Comparison of ENCODE assay signal across 14 cellular contexts in genomic region chr1:203299180-203299579, GRCh38. TPM values are rescaled to one million over a fixed set of nuclear protein-coding genes. Genes with fewer than 3 reads are reported as not detected.
DNase-seq lines count a peak whose midpoint lies in the region; ATAC-seq, FAIRE-seq and TF ChIP-seq lines count a peak whose summit lies in the region.
"Had no signal": no experiment of that assay in that cellular context is flagged by ENCODE, and none has a peak within 500 bp of the region (broad histone marks: within the 10 kb centered on the region; RNA-seq: fewer than 3 reads in every experiment).

No MANE protein-coding gene starts in this region.

- no peak for TF ChIP-seq EP300 in esophagus muscularis mucosa (IDR thresholded peaks at IDR 0.05)

- no peaks in the 10 kb centered on the region for H3K27me3 ChIP-seq in psoas muscle (ENCODE audit: insufficient read depth in 3 of 3, low read length in 2 of 3)
- no peaks in the 10 kb centered on the region for H3K27me3 ChIP-seq in esophagus muscularis mucosa
- H3K27me3 ChIP-seq in left lung: peaks cover 0 to 3% of the 10 kb centered on the region in 2 donors
- H3K27me3 ChIP-seq: upper lobe of left lung had no signal

- H3K27ac ChIP-seq in psoas muscle: peak overlapping the region; percentile 39
- H3K27ac ChIP-seq in esophagus muscularis mucosa (replicated peaks in 1 of 4): no peak overlapping the region
- no peak overlapping the region for H3K27ac ChIP-seq in left lung
- H3K27ac ChIP-seq: brain microvascular endothelial cell, upper lobe of left lung had no signal

- TF ChIP-seq CTCF in psoas muscle (IDR thresholded peaks at IDR 0.05) (no peak), esophagus muscularis mucosa (IDR thresholded peaks at IDR 0.05) (no peak), left lung (IDR thresholded peaks at IDR 0.05) (no peak)

- peaks cover 3% of the 10 kb centered on the region for H3K4me1 ChIP-seq in psoas muscle
- peaks cover 1 to 8% (median 4%) of the 10 kb centered on the region in 4 donors for H3K4me1 ChIP-seq in esophagus muscularis mucosa
- H3K4me1 ChIP-seq in left lung: peaks cover 0 to 20% of the 10 kb centered on the region in 2 donors

- H3K36me3 ChIP-seq in psoas muscle (ENCODE audit: insufficient read depth in 1 of 2, low read depth in 1 of 2) (no peaks in the 10 kb centered on the region), esophagus muscularis mucosa (no peaks in the 10 kb centered on the region), left lung (no peaks in the 10 kb centered on the region)
- H3K36me3 ChIP-seq: brain microvascular endothelial cell, upper lobe of left lung had no signal

- FAIRE-seq in GM18507 (lab: Jason Lieb, UNC): peak; percentile 71
- FAIRE-seq: K562 had no signal

- no peaks in the 10 kb centered on the region for H3K9me3 ChIP-seq in psoas muscle
- H3K9me3 ChIP-seq in esophagus muscularis mucosa: no peaks in the 10 kb centered on the region
- H3K9me3 ChIP-seq in left lung: no peaks in the 10 kb centered on the region
- H3K9me3 ChIP-seq: upper lobe of left lung had no signal

- ATAC-seq in GM21723 (IDR thresholded peaks at IDR 0.05; ENCODE audit: unreplicated experiment) (peak; percentile 49), psoas muscle (peak in 3 of 4 donors; percentile 24 to 59 (median 41)), left lung (no peak)
- ATAC-seq: K562, WTC11 had no signal

- intact Hi-C loops in psoas muscle (cut with DNase I) (no loop called here), esophagus muscularis mucosa (cut with DNase I) (no loop called here), left lung (cut with DNase I) (no loop called here)

- DNase-seq in GM18507 (ENCODE audit: extremely low spot score, insufficient read length, low read depth): no peak
- DNase-seq in NCI-H1092 treated with DMSO at 0.1 percent for 48 hours (lab: John Stamatoyannopoulos, UW): peak; percentile 82
- DNase-seq in psoas muscle: no peak
- DNase-seq in esophagus muscularis mucosa (ENCODE audit: extremely low spot score): no peak
- DNase-seq in HT-29 (ENCODE audit: low spot score): no peak
- DNase-seq in left lung: no peak
- DNase-seq: brain microvascular endothelial cell, midbrain, NCI-H2171 treated with DMSO at 0.1 percent for 48 hours, Right ventricle myocardium superior, upper lobe of left lung had no signal

- 42 to 53% (median 48%) methylated on average over 4 of the region's 4 CpGs for WGBS in psoas muscle, 3 donors
- WGBS in esophagus muscularis mucosa: 86% methylated on average over 4 of the region's 4 CpGs

- no peak for TF ChIP-seq POLR2A in esophagus muscularis mucosa (IDR thresholded peaks at IDR 0.05; ENCODE audit: low read depth)

- H3K4me3 ChIP-seq in psoas muscle: no peak overlapping the region
- no peak overlapping the region for H3K4me3 ChIP-seq in esophagus muscularis mucosa
- H3K4me3 ChIP-seq in left lung: no peak overlapping the region
- H3K4me3 ChIP-seq: K562, upper lobe of left lung had no signal

RNA-seq across cellular contexts. Expression of gene BTG2, which starts 6.1 kb away (rescaled TPM):
- total RNA-seq in psoas muscle (100 to 1,000 TPM in 3 of 4 donors, 10 to 100 TPM in 1; 83.0 to 360 (median 224) TPM), esophagus muscularis mucosa (100 to 1,000 TPM in 3 of 4 donors, 10 to 100 TPM in 1; 67.7 to 656 (median 159) TPM), left lung (10 to 100 TPM; 56.2 to 84.8 TPM)
- polyA plus RNA-seq in psoas muscle: 100 to 1,000 TPM in 1 of 3 donors, 10 to 100 TPM in 2; 17.6 to 119 (median 60.4) TPM
- total RNA-seq in HT-29 (2014; rRNA removed; shearing (Covaris generic)): 103 and 116 TPM in 2 replicates

RNA-seq across cellular contexts. Expression of gene FMOD, which starts 51.7 kb away (rescaled TPM):
- 1 to 10 TPM; 3.6 to 9.6 (median 5.8) TPM for total RNA-seq in psoas muscle
- 1 to 10 TPM; 3.0 to 4.6 (median 3.8) TPM for polyA plus RNA-seq in psoas muscle
- 10 to 100 TPM; 24.5 to 36.8 (median 33.8) TPM for total RNA-seq in esophagus muscularis mucosa
- 0.10 TPM in 1 of 2 replicates, not detected in the other for total RNA-seq in HT-29 (2014; rRNA removed; shearing (Covaris generic))
- total RNA-seq in left lung: 10 to 100 TPM; 36.6 to 59.8 TPM
